In the genomic region with DNA sequence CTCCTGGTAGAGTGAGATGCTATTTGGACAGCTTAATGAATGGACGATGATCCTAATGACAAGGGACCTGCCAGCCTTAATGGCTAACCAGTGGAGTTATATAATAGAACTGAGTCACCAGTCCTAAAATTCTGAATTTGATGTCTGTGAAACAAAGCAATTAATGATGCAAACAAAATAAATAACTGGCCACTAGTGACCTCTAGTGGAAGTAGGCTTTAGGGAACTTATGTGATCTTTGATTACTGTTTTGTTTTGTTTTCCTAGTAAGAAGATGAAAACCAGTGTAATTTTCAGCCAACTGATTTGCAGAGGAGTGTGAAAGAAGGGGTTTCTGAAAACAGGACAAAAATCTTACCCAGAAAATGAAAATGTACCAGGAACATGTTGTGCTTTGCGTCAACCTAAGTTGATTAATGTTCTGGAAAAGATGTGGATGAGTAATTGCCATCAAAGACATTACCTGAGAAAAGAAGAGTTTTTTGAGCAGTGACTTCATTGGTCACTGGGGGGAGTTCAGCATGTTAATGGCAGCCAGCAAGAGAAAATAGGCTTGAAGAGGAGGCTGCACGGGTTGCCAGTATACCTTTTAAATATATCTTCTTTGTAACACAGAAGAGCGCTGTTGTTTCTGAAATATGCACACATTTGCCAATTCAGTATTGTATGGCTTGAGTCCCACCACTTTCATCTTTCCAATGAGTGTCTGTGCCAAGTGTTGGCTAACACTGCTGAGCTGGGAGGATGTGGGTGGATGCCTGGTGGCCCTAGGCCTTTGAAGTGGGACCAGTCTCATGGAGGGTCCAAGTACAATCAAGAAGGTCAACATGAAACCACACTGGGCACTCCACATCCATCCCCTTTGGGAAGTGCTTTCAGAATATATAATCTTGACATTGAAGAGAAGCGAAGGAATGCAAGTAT, we compare ENCODE assay signal across 9 cellular contexts. TPM values are rescaled to one million over a fixed set of nuclear protein-coding genes. Genes with fewer than 3 reads are reported as not detected.
DNase-seq lines count a peak whose midpoint lies in the region; ATAC-seq, FAIRE-seq and TF ChIP-seq lines count a peak whose summit lies in the region.
"Had no signal": no experiment of that assay in that cellular context is flagged by ENCODE, and none has a peak within 500 bp of the region (broad histone marks: within the 10 kb centered on the region; RNA-seq: fewer than 3 reads in every experiment).

No MANE protein-coding gene starts in this region.

- FAIRE-seq in astrocyte (lab: Jason Lieb, UNC) = peak; percentile 82
- FAIRE-seq in keratinocyte (lab: Jason Lieb, UNC) = peak; percentile 69

- H2AFZ ChIP-seq in astrocyte (ENCODE audit: low read depth, low read length) (no peak overlapping the region), keratinocyte (ENCODE audit: control insufficient read depth, low read length) (no peak overlapping the region)

- H4K20me1 ChIP-seq in astrocyte (ENCODE audit: insufficient read depth, low read length) = peaks cover 7% of the 10 kb centered on the region
- no peaks in the 10 kb centered on the region for H4K20me1 ChIP-seq in keratinocyte (ENCODE audit: control insufficient read depth, extremely low read depth, insufficient read depth, low read length)
- H4K20me1 ChIP-seq: BLaER1 had no signal

- H3K27ac ChIP-seq in astrocyte (ENCODE audit: low read depth, low read length) (no peak overlapping the region), keratinocyte (ENCODE audit: control insufficient read depth, insufficient read depth, low read length) (no peak overlapping the region), vagina (no peak overlapping the region)
- H3K27ac ChIP-seq in CD4-positive, alpha-beta memory T cell (ENCODE audit: low read depth, low read length) = no peak overlapping the region
- H3K27ac ChIP-seq: BLaER1 had no signal

- no peak for TF ChIP-seq POLR2A in vagina (IDR thresholded peaks at IDR 0.05)

- DNase-seq in DMS79 treated with DMSO at 0.1 percent for 48 hours (lab: John Stamatoyannopoulos, UW) (peak; percentile 10), DMS79 (lab: John Stamatoyannopoulos, UW) (no peak), NCI-H1694 (lab: John Stamatoyannopoulos, UW) (peak; percentile 64), astrocyte (ENCODE audit: low read depth) (peak; percentile 45), keratinocyte (ENCODE audit: low read depth, low spot score) (no peak), vagina (ENCODE audit: extremely low spot score in 2 of 2) (no peak)
- no peak for DNase-seq in CD4-positive, alpha-beta memory T cell

- intact Hi-C loops in vagina (cut with DNase I) = loop anchor here (5.0 kb wide), 1 partner anchor 287 kb away; no protein-coding TSS in a partner anchor
- intact Hi-C loops in CD4-positive, alpha-beta memory T cell (cut with micrococcal nuclease) = no loop called here

- no peak overlapping the region for H3K27ac Mint-ChIP-seq in astrocyte (ENCODE audit: unreplicated experiment)
- H3K27ac Mint-ChIP-seq in CD4-positive, alpha-beta memory T cell = no peak overlapping the region

- ATAC-seq in GM18909 (IDR thresholded peaks at IDR 0.05; ENCODE audit: poor library complexity, unreplicated experiment) = no peak

- H3K4me3 ChIP-seq in astrocyte (ENCODE audit: insufficient read depth, low read depth, low read length) (no peak overlapping the region), keratinocyte (ENCODE audit: control insufficient read depth in 2 of 3, extremely low read depth in 1 of 3, insufficient read depth in 2 of 3, low read depth in 1 of 3, low read length in 3 of 3) (no peak overlapping the region), vagina (no peak overlapping the region)
- no peak overlapping the region for H3K4me3 ChIP-seq in CD4-positive, alpha-beta memory T cell (ENCODE audit: low read length in 2 of 2)
- H3K4me3 ChIP-seq: BLaER1 had no signal

- peaks cover 23% of the 10 kb centered on the region for H3K4me1 Mint-ChIP-seq in astrocyte (ENCODE audit: low read depth, unreplicated experiment)
- peaks cover 0 to 3% (median 2%) of the 10 kb centered on the region in 4 donors for H3K4me1 Mint-ChIP-seq in CD4-positive, alpha-beta memory T cell

- dilution Hi-C loops in keratinocyte (cut with MboI; ENCODE audit: extremely low pct_ligation_motif_present, low sequenced_read_pairs) = loop anchor here (25.0 kb wide), 1 partner anchor 282 kb away; no protein-coding TSS in a partner anchor

- H3K9ac ChIP-seq in astrocyte (ENCODE audit: low read length) (no peak overlapping the region), keratinocyte (ENCODE audit: control insufficient read depth, extremely low read depth, insufficient read depth, low read length) (no peak overlapping the region)
- H3K9ac ChIP-seq: BLaER1 had no signal

- H3K4me1 ChIP-seq in astrocyte (ENCODE audit: insufficient read depth, low read length) = peaks cover 11% of the 10 kb centered on the region
- peaks cover 2% of the 10 kb centered on the region for H3K4me1 ChIP-seq in keratinocyte (ENCODE audit: control insufficient read depth, extremely low read depth, insufficient read depth, low read length)
- peaks cover under 1% of the 10 kb centered on the region for H3K4me1 ChIP-seq in vagina
- H3K4me1 ChIP-seq in CD4-positive, alpha-beta memory T cell (ENCODE audit: insufficient read depth, low read length) = no peaks in the 10 kb centered on the region
- H3K4me1 ChIP-seq: BLaER1 had no signal

- no peaks in the 10 kb centered on the region for H3K9me1 ChIP-seq in keratinocyte (ENCODE audit: control insufficient read depth, extremely low read depth, insufficient read depth, low read length)

- H3K4me2 ChIP-seq in astrocyte (ENCODE audit: low read length) = peak overlapping the region; percentile 24
- H3K4me2 ChIP-seq in keratinocyte (ENCODE audit: control insufficient read depth, extremely low read depth, insufficient read depth, low read depth, low read length) = no peak overlapping the region
- H3K4me2 ChIP-seq: BLaER1 had no signal

- POLR2A ChIA-PET in CD4-positive, alpha-beta memory T cell (lab: Charles Lee; ENCODE audit: partially characterized antibody) = no interaction called here

- no peaks in the 10 kb centered on the region for H3K9me3 Mint-ChIP-seq in astrocyte (ENCODE audit: unreplicated experiment)
- H3K9me3 Mint-ChIP-seq in CD4-positive, alpha-beta memory T cell = no peaks in the 10 kb centered on the region

- H3K9me3 ChIP-seq in astrocyte (ENCODE audit: insufficient read depth, low read depth, low read length) (no peaks in the 10 kb centered on the region), keratinocyte (ENCODE audit: control insufficient read depth, low read depth, low read length) (no peaks in the 10 kb centered on the region), vagina (no peaks in the 10 kb centered on the region)
- H3K9me3 ChIP-seq in CD4-positive, alpha-beta memory T cell (ENCODE audit: control insufficient read depth in 1 of 2, low read length in 2 of 2) = no peaks in the 10 kb centered on the region
- H3K9me3 ChIP-seq: BLaER1 had no signal

- peak; percentile 77 for TF ChIP-seq CTCF in astrocyte (IDR thresholded peaks at IDR 0.05; ENCODE audit: insufficient read depth, low read depth, low read length)
- peak in 2 of 3 experiments; percentile 55 to 60 for TF ChIP-seq CTCF in keratinocyte (optimal IDR thresholded peaks at IDR 0.05 in 1 of 3, IDR thresholded peaks at IDR 0.05 in 1 of 3, conservative IDR thresholded peaks at IDR 0.05 in 1 of 3; ENCODE audit: extremely low read depth in 1 of 3, insufficient read depth in 2 of 3, low read length in 3 of 3)
- peak; percentile 14 to 56 (median 42) for TF ChIP-seq CTCF in vagina (IDR thresholded peaks at IDR 0.05)

- no peaks in the 10 kb centered on the region for H3K27me3 ChIP-seq in astrocyte (ENCODE audit: insufficient read depth, low read length)
- no peaks in the 10 kb centered on the region for H3K27me3 ChIP-seq in keratinocyte (ENCODE audit: control insufficient read depth, extremely low read depth, insufficient read depth, low read length)
- no peaks in the 10 kb centered on the region for H3K27me3 ChIP-seq in vagina
- no peaks in the 10 kb centered on the region for H3K27me3 ChIP-seq in CD4-positive, alpha-beta memory T cell (ENCODE audit: insufficient read depth, low read length)
- H3K27me3 ChIP-seq: BLaER1 had no signal

- H3K36me3 ChIP-seq in astrocyte (ENCODE audit: insufficient read depth, low read length) (peaks cover 8% of the 10 kb centered on the region), keratinocyte (ENCODE audit: control insufficient read depth in 2 of 2, extremely low read depth in 1 of 2, insufficient read depth in 2 of 2, low read length in 2 of 2) (no peaks in the 10 kb centered on the region), vagina (no peaks in the 10 kb centered on the region)
- H3K36me3 ChIP-seq in CD4-positive, alpha-beta memory T cell (ENCODE audit: insufficient read depth, low read length) = no peaks in the 10 kb centered on the region
- H3K36me3 ChIP-seq: BLaER1 had no signal

- CTCF ChIA-PET in CD4-positive, alpha-beta memory T cell (lab: Charles Lee; ENCODE audit: partially characterized antibody) = no interaction called here

- H3K79me2 ChIP-seq in astrocyte (ENCODE audit: insufficient read depth, low read length) (no peaks in the 10 kb centered on the region), keratinocyte (ENCODE audit: control insufficient read depth, insufficient read depth, low read length) (no peaks in the 10 kb centered on the region)

- H3K27me3 Mint-ChIP-seq in astrocyte (ENCODE audit: low read depth, unreplicated experiment) = no peaks in the 10 kb centered on the region
- peaks cover 9 to 11% of the 10 kb centered on the region in 2 donors for H3K27me3 Mint-ChIP-seq in CD4-positive, alpha-beta memory T cell

- H3K4me3 Mint-ChIP-seq in astrocyte (ENCODE audit: unreplicated experiment) = no peak overlapping the region
- no peak overlapping the region for H3K4me3 Mint-ChIP-seq in CD4-positive, alpha-beta memory T cell

- H3K36me3 Mint-ChIP-seq in astrocyte (ENCODE audit: low read depth, unreplicated experiment) = peaks cover 2% of the 10 kb centered on the region
- no peaks in the 10 kb centered on the region for H3K36me3 Mint-ChIP-seq in CD4-positive, alpha-beta memory T cell

RNA-seq across cellular contexts. Expression of a gene that starts 9.3 kb away (rescaled TPM):
- 9.3 and 9.4 TPM in 2 replicates for total RNA-seq in astrocyte
- polyA plus RNA-seq in keratinocyte = 0.21 to 0.57 TPM (median 0.44 TPM) in 3 replicates
- not detected for polyA plus RNA-seq in keratinocyte (2011; ENCODE audit: low read depth)
- 0.18 and 0.34 TPM in 2 replicates for polyA plus RNA-seq in keratinocyte (2011; cell fraction: cytosol; rRNA removed)
- polyA plus RNA-seq in keratinocyte (2011; cell fraction: nucleus; rRNA removed) = 0.12 and 0.41 TPM in 2 replicates
- 0.20 and 0.40 TPM in 2 replicates for polyA plus RNA-seq in keratinocyte (2012; ENCODE audit: low replicate concordance)
- 0.63 to 1.3 TPM (median 1.2 TPM) in 3 replicates for polyA minus RNA-seq in keratinocyte
- not detected for polyA minus RNA-seq in keratinocyte (2011; cell fraction: cytosol; rRNA and poly(A)+ RNA removed)
- polyA minus RNA-seq in keratinocyte (2011; cell fraction: nucleus; rRNA and poly(A)+ RNA removed) = 0.95 TPM in 1 of 2 replicates, not detected in the other
- total RNA-seq in vagina = 2.7 TPM
- total RNA-seq in CD4-positive, alpha-beta memory T cell = not detected
- not detected for polyA plus RNA-seq in CD4-positive, alpha-beta memory T cell

RNA-seq across cellular contexts. Expression of a gene that starts 57.2 kb away (rescaled TPM):
- total RNA-seq in astrocyte (3.0 and 4.7 TPM in 2 replicates), vagina (29.2 TPM)
- 0.13 to 0.16 TPM (median 0.14 TPM) in 3 replicates for polyA plus RNA-seq in keratinocyte
- not detected for polyA plus RNA-seq in keratinocyte (2011; ENCODE audit: low read depth)
- polyA plus RNA-seq in keratinocyte (2011; cell fraction: cytosol; rRNA removed) = 0.04 and 0.09 TPM in 2 replicates
- polyA plus RNA-seq in keratinocyte (2011; cell fraction: nucleus; rRNA removed) = 0.05 and 0.31 TPM in 2 replicates
- 0.06 TPM in 1 of 2 replicates, not detected in the other for polyA plus RNA-seq in keratinocyte (2012; ENCODE audit: low replicate concordance)
- polyA minus RNA-seq in keratinocyte = 0.16 TPM in 1 of 3 replicates, not detected in the others
- polyA minus RNA-seq in keratinocyte (2011; cell fraction: cytosol; rRNA and poly(A)+ RNA removed) = not detected
- not detected in 2 replicates for polyA minus RNA-seq in keratinocyte (2011; cell fraction: nucleus; rRNA and poly(A)+ RNA removed)
- total RNA-seq in CD4-positive, alpha-beta memory T cell = under 1 TPM; 0.22 to 0.23 TPM
- polyA plus RNA-seq in CD4-positive, alpha-beta memory T cell = not detected

Comparison
In these comparisons a context has a peak if more than half of its experiments do, and no peak if none do; other contexts are left out.
1. DNase-seq: peak in DMS79 treated with DMSO at 0.1 percent for 48 hours (single experiment), NCI-H1694 (single experiment) and astrocyte (single experiment); none in DMS79 (single experiment), keratinocyte (single experiment), vagina (0 of 2) and CD4-positive, alpha-beta memory T cell (0 of 5).
2. Peak in every context shown above with its lines, with median percentiles within 50 percentile points of each other: CTCF ChIP-seq.